26 cellular contexts compared by ENCODE assay signal in genomic region chr9:124544535-124544934, GRCh38. TPM values are rescaled to one million over a fixed set of nuclear protein-coding genes. Genes with fewer than 3 reads are reported as not detected.
DNase-seq lines count a peak whose midpoint lies in the region; ATAC-seq, FAIRE-seq and TF ChIP-seq lines count a peak whose summit lies in the region.
"Had no signal": no experiment of that assay in that cellular context is flagged by ENCODE, and none has a peak within 500 bp of the region (broad histone marks: within the 10 kb centered on the region; RNA-seq: fewer than 3 reads in every experiment).

No MANE protein-coding gene starts in this region.

- H3K4me2 ChIP-seq in K562 (ENCODE audit: insufficient read depth, low read length) = no peak overlapping the region
- H3K4me2 ChIP-seq: BLaER1 treated with 17β-estradiol and CSF1 and Interleukin-3, amounts not matched to agents 10 nM and 100 nM had no signal

- WGBS in K562 (ENCODE audit: insufficient coverage, low coverage, missing lambda C conversion rate) = 7% methylated on average over 2 of the region's 2 CpGs

- TF ChIP-seq EP300 in K562 (IDR thresholded peaks at IDR 0.05; ENCODE audit: low read length) = no peak

- H3K27me3 ChIP-seq in K562 (ENCODE audit: control insufficient read depth in 2 of 2, insufficient read depth in 2 of 2, low read length in 2 of 2) = no peaks in the 10 kb centered on the region
- H3K27me3 ChIP-seq: BE2C; BLaER1 treated with 17β-estradiol and CSF1 and Interleukin-3, amounts not matched to agents 10 nM and 100 nM had no signal

- H3K27ac Mint-ChIP-seq in progenitor cell of endocrine pancreas = peak overlapping the region; percentile 43
- H3K27ac Mint-ChIP-seq: CD4-positive, alpha-beta T cell; CD8-positive, alpha-beta memory T cell had no signal

- no peak overlapping the region for H2AFZ ChIP-seq in K562 (ENCODE audit: low read depth, low read length)

- ATAC-seq in K562 = peak; percentile 70
- ATAC-seq: HCT116 had no signal

- H3K4me1 ChIP-seq in K562 (replicated peaks in 1 of 2; ENCODE audit: control insufficient read depth in 2 of 2, insufficient read depth in 2 of 2, low read length in 2 of 2) = peaks cover 0 to 3% of the 10 kb centered on the region in 2 experiments; a peak in 1 of 5 replicates
- H3K4me1 ChIP-seq: BE2C had no signal

- H3K4me3 Mint-ChIP-seq in progenitor cell of endocrine pancreas (ENCODE audit: low read depth) = no peak overlapping the region
- H3K4me3 Mint-ChIP-seq: CD14-positive monocyte; CD4-positive, alpha-beta T cell; CD8-positive, alpha-beta memory T cell had no signal

- no peak overlapping the region for H3K4me3 ChIP-seq in K562
- H3K4me3 ChIP-seq: BLaER1 treated with 17β-estradiol and CSF1 and Interleukin-3, amounts not matched to agents 10 nM and 100 nM had no signal

- TF ChIP-seq CTCF in K562 (IDR thresholded peaks at IDR 0.05 in 2 of 3, conservative IDR thresholded peaks at IDR 0.05 in 1 of 3; ENCODE audit: insufficient read depth in 2 of 3, low read depth in 1 of 3, low read length in 3 of 3) = no peak
- TF ChIP-seq CTCF in progenitor cell of endocrine pancreas (IDR thresholded peaks at IDR 0.05; ENCODE audit: unreplicated experiment) = no peak

- no peak for TF ChIP-seq POLR2A in K562 (conservative IDR thresholded peaks at IDR 0.05)

- H3K36me3 Mint-ChIP-seq in progenitor cell of endocrine pancreas (ENCODE audit: insufficient read depth) = peaks cover 17% of the 10 kb centered on the region
- H3K36me3 Mint-ChIP-seq: CD8-positive, alpha-beta memory T cell had no signal

- H3K9me3 ChIP-seq in K562 (replicated peaks; ENCODE audit: control insufficient read depth, insufficient read depth, low read depth, low read length) = no peaks in the 10 kb centered on the region
- H3K9me3 ChIP-seq: BE2C; BLaER1 treated with 17β-estradiol and CSF1 and Interleukin-3, amounts not matched to agents 10 nM and 100 nM had no signal

- no peak for TF ChIP-seq RAD21 in K562 (CRISPR knock-in tag; conservative IDR thresholded peaks at IDR 0.05 in 1 of 2, IDR thresholded peaks at IDR 0.05 in 1 of 2)

- POLR2A ChIA-PET in K562 (lab: Yijun Ruan, JAX) = interaction anchor here (1.0 to 1.5 kb wide), 2 partner anchors 9 to 12 kb away, joined by 4 read pairs; no protein-coding TSS in a partner anchor

- H4K20me1 ChIP-seq in K562 (replicated peaks; ENCODE audit: control insufficient read depth, insufficient read depth, low read length) = no peaks in the 10 kb centered on the region
- H4K20me1 ChIP-seq: BLaER1 treated with 17β-estradiol and CSF1 and Interleukin-3, amounts not matched to agents 10 nM and 100 nM had no signal

- H3K36me3 ChIP-seq in K562 (ENCODE audit: control insufficient read depth, insufficient read depth, low read length) = peaks cover 35% of the 10 kb centered on the region
- H3K36me3 ChIP-seq: BE2C; BLaER1 treated with 17β-estradiol and CSF1 and Interleukin-3, amounts not matched to agents 10 nM and 100 nM had no signal

- in situ Hi-C loops in K562 (cut with MboI) = no loop called here

- no peaks in the 10 kb centered on the region for H3K9me3 Mint-ChIP-seq in progenitor cell of endocrine pancreas (ENCODE audit: low read depth)
- H3K9me3 Mint-ChIP-seq: CD4-positive, alpha-beta T cell; CD8-positive, alpha-beta memory T cell had no signal

- no peak overlapping the region for H3K27ac ChIP-seq in K562 (ENCODE audit: extremely low read depth, low read depth, low read length)
- H3K27ac ChIP-seq: 22Rv1; BLaER1 treated with 17β-estradiol and CSF1 and Interleukin-3, amounts not matched to agents 10 nM and 100 nM had no signal

- no peak for FAIRE-seq in K562 (lab: Jason Lieb, UNC)
- FAIRE-seq: A204.1, GM18507, H1 had no signal

- H3K9me1 ChIP-seq in K562 (ENCODE audit: control insufficient read depth, insufficient read depth, low read length) = peaks cover 2% of the 10 kb centered on the region

- H3K9ac ChIP-seq in K562 (ENCODE audit: insufficient read depth in 1 of 2, low read depth in 2 of 2, low read length in 2 of 2) = no peak overlapping the region
- H3K9ac ChIP-seq: BLaER1 treated with 17β-estradiol and CSF1 and Interleukin-3, amounts not matched to agents 10 nM and 100 nM had no signal

- no TSS peak for BruUV-seq in K562 (replicated peaks; lab: Mats Ljungman, UMichigan)

- peaks cover 7% of the 10 kb centered on the region for H3K4me1 Mint-ChIP-seq in progenitor cell of endocrine pancreas (ENCODE audit: low read depth)
- H3K4me1 Mint-ChIP-seq: CD8-positive, alpha-beta memory T cell had no signal

- no peaks in the 10 kb centered on the region for H3K79me2 ChIP-seq in K562 (ENCODE audit: control insufficient read depth, insufficient read depth, low read length)

- intact Hi-C loops in K562 (cut with micrococcal nuclease) = no loop called here

- CTCF ChIA-PET in K562 (lab: Yijun Ruan, JAX; ENCODE audit: low intra/inter-chr PET ratio) = no interaction called here

- DNase-seq in NCI-H82 (lab: John Stamatoyannopoulos, UW) (peak; percentile 18), NCI-H82 treated with DMSO at 0.1 percent for 48 hours (lab: John Stamatoyannopoulos, UW; ENCODE audit: unreplicated experiment) (no peak), OCI-M1 (lab: John Stamatoyannopoulos, UW) (peak; percentile 13), K562 (ENCODE audit: extremely low read depth in 1 of 4, low spot score in 3 of 4) (peak in 2 of 4 experiments; percentile 38), progenitor cell of endocrine pancreas (ENCODE audit: low spot score, unreplicated experiment) (no peak), mesenteric fat pad (ENCODE audit: low spot score) (no peak), AML-193 (lab: John Stamatoyannopoulos, UW) (no peak), cerebellar nuclear complex (lab: John Stamatoyannopoulos, UW) (no peak)
- DNase-seq: BE2C; Calu3; CD4-positive, alpha-beta T cell; CD8-positive, alpha-beta memory T cell; COR-L47; DMS53; DMS79 treated with DMSO at 0.1 percent for 48 hours; GF-D8; H7 had no signal

- no peaks in the 10 kb centered on the region for H3K27me3 Mint-ChIP-seq in progenitor cell of endocrine pancreas

TF ChIP-seq in K562, 482 proteins besides CTCF, POLR2A, EP300 and RAD21:
- TF ChIP-seq TAL1 (IDR thresholded peaks at IDR 0.05) (peak; percentile 35; the same call in 1 of the 2 replicates), TCF3 (CRISPR knock-in tag; IDR thresholded peaks at IDR 0.05) (peak; percentile 44), RCOR1 (IDR thresholded peaks at IDR 0.05; ENCODE audit: borderline replicate concordance in 1 of 2, low read depth in 2 of 2, low read length in 2 of 2) (0 out of 4 replicates have a peak, but pooled peaks of 1 of the 2 experiments have one; percentile 23), CBFA2T3 (IDR thresholded peaks at IDR 0.05) (peak; percentile 60), SMARCA4 (IDR thresholded peaks at IDR 0.05) (0 out of 2 replicates have a peak, but pooled peaks have one; percentile 22), ARID1B (IDR thresholded peaks at IDR 0.05) (peak; percentile 60), NONO (IDR thresholded peaks at IDR 0.05; ENCODE audit: low read depth in 2 of 2, low read length in 1 of 2) (no peak)
- TF ChIP-seq, protein P1, sequence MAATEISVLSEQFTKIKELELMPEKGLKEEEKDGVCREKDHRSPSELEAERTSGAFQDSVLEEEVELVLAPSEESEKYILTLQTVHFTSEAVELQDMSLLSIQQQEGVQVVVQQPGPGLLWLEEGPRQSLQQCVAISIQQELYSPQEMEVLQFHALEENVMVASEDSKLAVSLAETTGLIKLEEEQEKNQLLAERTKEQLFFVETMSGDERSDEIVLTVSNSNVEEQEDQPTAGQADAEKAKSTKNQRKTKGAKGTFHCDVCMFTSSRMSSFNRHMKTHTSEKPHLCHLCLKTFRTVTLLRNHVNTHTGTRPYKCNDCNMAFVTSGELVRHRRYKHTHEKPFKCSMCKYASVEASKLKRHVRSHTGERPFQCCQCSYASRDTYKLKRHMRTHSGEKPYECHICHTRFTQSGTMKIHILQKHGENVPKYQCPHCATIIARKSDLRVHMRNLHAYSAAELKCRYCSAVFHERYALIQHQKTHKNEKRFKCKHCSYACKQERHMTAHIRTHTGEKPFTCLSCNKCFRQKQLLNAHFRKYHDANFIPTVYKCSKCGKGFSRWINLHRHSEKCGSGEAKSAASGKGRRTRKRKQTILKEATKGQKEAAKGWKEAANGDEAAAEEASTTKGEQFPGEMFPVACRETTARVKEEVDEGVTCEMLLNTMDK (IDR thresholded peaks at IDR 0.05; ENCODE audit: borderline replicate concordance, insufficient read depth, low read depth, low read length, poor library complexity, severe bottlenecking) = no peak

RNA-seq across cellular contexts. Expression of gene NR5A1, which starts 37.3 kb away (rescaled TPM):
- 0.65 TPM in 1 of 2 replicates, not detected in the other for total RNA-seq in K562 (2011; cell fraction: chromatin; rRNA removed; ENCODE audit: low replicate concordance)
- not detected in 2 replicates for total RNA-seq in K562 (2011; cell fraction: nucleolus; rRNA removed)
- total RNA-seq in K562 (2011; cell fraction: nucleoplasm; rRNA removed) = 0.15 TPM in 1 of 2 replicates, not detected in the other
- total RNA-seq in K562 (2014; rRNA removed) (0.32 TPM in 1 of 2 replicates, not detected in the other), K562 (2014; rRNA removed; fragmentation: Illumina TruSeq; extraction: Trizol) (not detected in 2 replicates), K562 (2015; rRNA removed; fragmentation: Illumina TruSeq; extraction: Trizol) (not detected in 2 replicates), K562 (2021) (0.20 and 0.40 TPM in 2 replicates), progenitor cell of endocrine pancreas (0.36 and 0.49 TPM in 2 replicates), mesenteric fat pad (not detected)
- polyA plus RNA-seq in K562 (2011; rRNA removed) (0.11 TPM in 1 of 2 replicates, not detected in the other), K562 (2014; fragmentation: Illumina TruSeq; extraction: Trizol) (not detected in 2 replicates), K562 (2014; fragmentation: Nextera tagmentation; extraction: Ambion mirVana) (not detected), K562 (2014; rRNA removed) (not detected in 2 replicates)
- 0.49 TPM in 1 of 2 replicates, not detected in the other for polyA plus RNA-seq in K562 (2011; cell fraction: cytosol; rRNA removed)
- polyA plus RNA-seq in K562 (2011; cell fraction: nucleus; rRNA removed) = 0.26 TPM in 1 of 2 replicates, not detected in the other
- polyA plus RNA-seq in K562 (2012) = not detected in 2 replicates
- polyA minus RNA-seq in K562 (2011; rRNA and poly(A)+ RNA removed) = not detected in 2 replicates
- not detected in 2 replicates for polyA minus RNA-seq in K562 (2011; cell fraction: cytosol; rRNA and poly(A)+ RNA removed)
- 0.27 TPM in 1 of 2 replicates, not detected in the other for polyA minus RNA-seq in K562 (2011; cell fraction: nucleus; rRNA and poly(A)+ RNA removed)
- total RNA-seq: Calu3; CD4-positive, alpha-beta T cell; CD8-positive, alpha-beta memory T cell; Daoy had no signal
- polyA plus RNA-seq: AG04450; CD14-positive monocyte; CD8-positive, alpha-beta memory T cell had no signal

Comparison
In these comparisons a context has a peak if more than half of its experiments do, and no peak if none do; other contexts are left out.
1. DNase-seq: peak in NCI-H82 (single experiment) and OCI-M1 (single experiment); none in NCI-H82 treated with DMSO at 0.1 percent for 48 hours (single experiment), progenitor cell of endocrine pancreas (single experiment), mesenteric fat pad (single experiment), AML-193 (0 of 2) and cerebellar nuclear complex (0 of 2).